10 cellular contexts compared by ENCODE assay signal in the genomic region with DNA sequence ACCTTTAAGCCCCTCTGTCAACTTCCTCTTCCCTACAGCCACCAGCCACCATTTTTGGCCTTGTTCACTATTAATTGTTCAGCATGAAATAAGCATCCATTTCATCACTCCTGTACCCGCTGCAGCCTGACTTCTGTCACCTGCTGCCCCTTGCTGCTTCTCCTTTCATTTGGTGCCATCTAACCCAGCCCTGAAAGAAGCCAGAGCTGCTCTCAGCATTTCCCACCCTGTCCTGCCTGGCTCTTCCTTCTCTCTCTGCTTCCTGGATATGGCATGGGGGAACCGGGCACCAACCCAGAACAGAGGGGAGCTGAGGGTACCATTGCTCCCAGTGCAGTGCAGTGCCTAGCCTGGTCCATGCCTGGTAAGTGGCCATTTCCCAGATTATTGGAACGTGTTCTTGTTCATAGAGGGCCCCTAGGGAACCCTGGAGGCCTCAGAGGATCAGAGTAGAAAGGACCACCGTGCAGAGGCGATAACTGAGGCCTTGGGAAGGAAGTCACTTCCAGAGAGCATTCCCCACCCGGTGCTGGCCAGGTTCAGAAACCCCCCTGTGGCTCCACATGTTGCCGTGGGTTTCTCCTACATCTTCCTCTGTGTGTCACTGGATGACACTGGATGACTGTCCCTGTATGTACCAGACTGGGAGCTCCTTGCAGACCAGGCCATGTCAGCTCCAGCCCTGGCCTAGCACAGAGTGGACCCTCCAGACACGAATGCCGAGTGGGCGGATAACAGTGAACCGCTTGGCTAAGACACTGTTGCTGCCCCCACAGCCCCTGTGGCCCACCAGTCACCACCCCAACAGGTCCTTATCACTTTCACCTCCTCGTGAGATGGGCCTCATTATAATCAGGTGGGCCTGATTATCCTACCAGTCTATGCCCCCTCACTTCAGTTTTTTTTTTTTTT. TPM values are rescaled to one million over a fixed set of nuclear protein-coding genes. Genes with fewer than 3 reads are reported as not detected.
DNase-seq lines count a peak whose midpoint lies in the region; ATAC-seq and TF ChIP-seq lines count a peak whose summit lies in the region.
"Had no signal": no experiment of that assay in that cellular context is flagged by ENCODE, and none has a peak within 500 bp of the region (broad histone marks: within the 10 kb centered on the region; RNA-seq: fewer than 3 reads in every experiment).

No MANE protein-coding gene starts in this region.

- no peak for TF ChIP-seq CTCF in progenitor cell of endocrine pancreas (IDR thresholded peaks at IDR 0.05; ENCODE audit: unreplicated experiment)

- no peak for DNase-seq in activated CD4-positive, alpha-beta T cell treated with anti-CD3 and anti-CD28 coated beads for 36 hours
- no peak for DNase-seq in activated CD4-positive, alpha-beta T cell treated with anti-CD3 and anti-CD28 coated beads, Interleukin-2, amount 50 U/mL, for 4 hours
- no peak for DNase-seq in activated naive CD4-positive, alpha-beta T cell treated with anti-CD3 and anti-CD28 coated beads, Interleukin-2, amount 50 U/mL, for 72 hours (ENCODE audit: low spot score in 2 of 2)
- DNase-seq in progenitor cell of endocrine pancreas (ENCODE audit: low spot score, unreplicated experiment) = no peak
- no peak for DNase-seq in left lobe of liver (ENCODE audit: low spot score)
- DNase-seq in dedifferentiated amniotic fluid mesenchymal stem cell (ENCODE audit: extremely low spot score) = no peak
- DNase-seq in activated effector memory CD4-positive, alpha-beta T cell treated with anti-CD3 and anti-CD28 coated beads, Interleukin-2, amount 50 U/mL, for 16 hours = no peak
- DNase-seq: NCI-H526, ovary had no signal

- peaks cover 38% of the 10 kb centered on the region for H3K36me3 Mint-ChIP-seq in activated CD4-positive, alpha-beta T cell treated with anti-CD3 and anti-CD28 coated beads for 36 hours (ENCODE audit: low read depth)
- H3K36me3 Mint-ChIP-seq in IgD-negative memory B cell (no peaks in the 10 kb centered on the region), progenitor cell of endocrine pancreas (ENCODE audit: insufficient read depth) (peaks cover 15% of the 10 kb centered on the region)
- H3K36me3 Mint-ChIP-seq in activated naive CD4-positive, alpha-beta T cell treated with anti-CD3 and anti-CD28 coated beads, Interleukin-2, amount 50 U/mL, for 72 hours = peaks cover 14 to 21% of the 10 kb centered on the region in 2 donors

- peak overlapping the region; percentile 55 for H3K27ac Mint-ChIP-seq in activated CD4-positive, alpha-beta T cell treated with anti-CD3 and anti-CD28 coated beads for 36 hours
- H3K27ac Mint-ChIP-seq in IgD-negative memory B cell = peak overlapping the region; percentile 32 to 86 (median 73)
- H3K27ac Mint-ChIP-seq in activated naive CD4-positive, alpha-beta T cell treated with anti-CD3 and anti-CD28 coated beads, Interleukin-2, amount 50 U/mL, for 72 hours = peak overlapping the region; percentile 33 to 92
- H3K27ac Mint-ChIP-seq in progenitor cell of endocrine pancreas = peak overlapping the region; percentile 35

- CTCF ChIA-PET in activated CD4-positive, alpha-beta T cell treated with anti-CD3 and anti-CD28 coated beads for 36 hours (lab: Charles Lee) = interaction anchor here (0.6 to 1.6 kb wide), 5 partner anchors 11 to 26 kb away, joined by 3 to 6 read pairs (median 3); no protein-coding TSS in a partner anchor

- no peaks in the 10 kb centered on the region for H3K9me3 Mint-ChIP-seq in activated CD4-positive, alpha-beta T cell treated with anti-CD3 and anti-CD28 coated beads for 36 hours (ENCODE audit: low read depth)
- H3K9me3 Mint-ChIP-seq in IgD-negative memory B cell (no peaks in the 10 kb centered on the region), progenitor cell of endocrine pancreas (ENCODE audit: low read depth) (no peaks in the 10 kb centered on the region)
- no peaks in the 10 kb centered on the region for H3K9me3 Mint-ChIP-seq in activated naive CD4-positive, alpha-beta T cell treated with anti-CD3 and anti-CD28 coated beads, Interleukin-2, amount 50 U/mL, for 72 hours

- ATAC-seq in activated CD4-positive, alpha-beta T cell treated with anti-CD3 and anti-CD28 coated beads for 36 hours = no peak
- ATAC-seq in activated naive CD4-positive, alpha-beta T cell treated with anti-CD3 and anti-CD28 coated beads, Interleukin-2, amount 50 U/mL, for 72 hours = no peak
- no peak for ATAC-seq in left lobe of liver

- POLR2A ChIA-PET in activated CD4-positive, alpha-beta T cell treated with anti-CD3 and anti-CD28 coated beads for 36 hours (lab: Charles Lee) = interaction anchor here (0.7 kb wide), 1 partner anchor 16 kb away, joined by 3 read pairs; no protein-coding TSS in a partner anchor

- intact Hi-C loops in activated CD4-positive, alpha-beta T cell treated with anti-CD3 and anti-CD28 coated beads for 36 hours (cut with DNase I, micrococcal nuclease) = loop anchor here in 1 of 2 experiments (5.0 kb wide), 1 partner anchor 38 kb away; no protein-coding TSS in a partner anchor

- H3K27me3 Mint-ChIP-seq in activated CD4-positive, alpha-beta T cell treated with anti-CD3 and anti-CD28 coated beads for 36 hours = no peaks in the 10 kb centered on the region
- H3K27me3 Mint-ChIP-seq in IgD-negative memory B cell (no peaks in the 10 kb centered on the region), progenitor cell of endocrine pancreas (no peaks in the 10 kb centered on the region)

- H3K4me3 Mint-ChIP-seq in activated CD4-positive, alpha-beta T cell treated with anti-CD3 and anti-CD28 coated beads for 36 hours = no peak overlapping the region
- peak overlapping the region in 2 of 4 donors; percentile 40 to 63 for H3K4me3 Mint-ChIP-seq in IgD-negative memory B cell
- H3K4me3 Mint-ChIP-seq in progenitor cell of endocrine pancreas (ENCODE audit: low read depth) = no peak overlapping the region

- peaks cover 23% of the 10 kb centered on the region for H3K4me1 Mint-ChIP-seq in activated CD4-positive, alpha-beta T cell treated with anti-CD3 and anti-CD28 coated beads for 36 hours
- H3K4me1 Mint-ChIP-seq in IgD-negative memory B cell = peaks cover 14 to 24% (median 19%) of the 10 kb centered on the region in 3 donors
- peaks cover 2% of the 10 kb centered on the region for H3K4me1 Mint-ChIP-seq in progenitor cell of endocrine pancreas (ENCODE audit: low read depth)

RNA-seq across cellular contexts. Expression of gene YDJC, which starts 4.7 kb away (rescaled TPM):
- total RNA-seq in activated CD4-positive, alpha-beta T cell treated with anti-CD3 and anti-CD28 coated beads for 36 hours = 10 to 100 TPM; 43.4 to 54.0 TPM
- 94.2 TPM for polyA plus RNA-seq in IgD-negative memory B cell
- total RNA-seq in activated naive CD4-positive, alpha-beta T cell treated with anti-CD3 and anti-CD28 coated beads, Interleukin-2, amount 50 U/mL, for 72 hours = 10 to 100 TPM; 26.9 to 47.9 TPM
- total RNA-seq in progenitor cell of endocrine pancreas (19.0 and 21.4 TPM in 2 replicates), left lobe of liver (10.0 TPM)

RNA-seq across cellular contexts. Expression of gene CCDC116, which starts 7.4 kb away (rescaled TPM):
- total RNA-seq in activated CD4-positive, alpha-beta T cell treated with anti-CD3 and anti-CD28 coated beads for 36 hours = under 1 TPM; 0.23 to 0.33 TPM
- 0.11 TPM for polyA plus RNA-seq in IgD-negative memory B cell
- under 1 TPM in 1 of 2 donors, not detected in 1; 0.54 TPM for total RNA-seq in activated naive CD4-positive, alpha-beta T cell treated with anti-CD3 and anti-CD28 coated beads, Interleukin-2, amount 50 U/mL, for 72 hours
- 1.3 and 1.4 TPM in 2 replicates for total RNA-seq in progenitor cell of endocrine pancreas
- total RNA-seq in left lobe of liver = 0.45 TPM

RNA-seq across cellular contexts. Expression of gene SDF2L1, which starts 17.0 kb away (rescaled TPM):
- total RNA-seq in activated CD4-positive, alpha-beta T cell treated with anti-CD3 and anti-CD28 coated beads for 36 hours = 10 to 100 TPM; 13.7 to 32.8 TPM
- polyA plus RNA-seq in IgD-negative memory B cell = 61.5 TPM
- 10 to 100 TPM; 25.3 to 27.8 TPM for total RNA-seq in activated naive CD4-positive, alpha-beta T cell treated with anti-CD3 and anti-CD28 coated beads, Interleukin-2, amount 50 U/mL, for 72 hours
- 27.0 and 28.2 TPM in 2 replicates for total RNA-seq in progenitor cell of endocrine pancreas
- 99.1 TPM for total RNA-seq in left lobe of liver

RNA-seq across cellular contexts. Expression of gene PPIL2, which starts 40.7 kb away (rescaled TPM):
- total RNA-seq in activated CD4-positive, alpha-beta T cell treated with anti-CD3 and anti-CD28 coated beads for 36 hours = 10 to 100 TPM; 42.8 to 57.7 TPM
- 30.4 TPM for polyA plus RNA-seq in IgD-negative memory B cell
- 10 to 100 TPM; 33.9 to 50.5 TPM for total RNA-seq in activated naive CD4-positive, alpha-beta T cell treated with anti-CD3 and anti-CD28 coated beads, Interleukin-2, amount 50 U/mL, for 72 hours
- 46.7 and 49.2 TPM in 2 replicates for total RNA-seq in progenitor cell of endocrine pancreas
- total RNA-seq in left lobe of liver = 18.1 TPM

RNA-seq across cellular contexts. Expression of gene UBE2L3, which starts 57.6 kb away (rescaled TPM):
- 10 to 100 TPM; 57.3 to 75.5 TPM for total RNA-seq in activated CD4-positive, alpha-beta T cell treated with anti-CD3 and anti-CD28 coated beads for 36 hours
- 106 TPM for polyA plus RNA-seq in IgD-negative memory B cell
- 10 to 100 TPM; 46.1 to 62.5 TPM for total RNA-seq in activated naive CD4-positive, alpha-beta T cell treated with anti-CD3 and anti-CD28 coated beads, Interleukin-2, amount 50 U/mL, for 72 hours
- 64.6 and 67.4 TPM in 2 replicates for total RNA-seq in progenitor cell of endocrine pancreas
- total RNA-seq in left lobe of liver = 16.5 TPM
